In the genomic region with DNA sequence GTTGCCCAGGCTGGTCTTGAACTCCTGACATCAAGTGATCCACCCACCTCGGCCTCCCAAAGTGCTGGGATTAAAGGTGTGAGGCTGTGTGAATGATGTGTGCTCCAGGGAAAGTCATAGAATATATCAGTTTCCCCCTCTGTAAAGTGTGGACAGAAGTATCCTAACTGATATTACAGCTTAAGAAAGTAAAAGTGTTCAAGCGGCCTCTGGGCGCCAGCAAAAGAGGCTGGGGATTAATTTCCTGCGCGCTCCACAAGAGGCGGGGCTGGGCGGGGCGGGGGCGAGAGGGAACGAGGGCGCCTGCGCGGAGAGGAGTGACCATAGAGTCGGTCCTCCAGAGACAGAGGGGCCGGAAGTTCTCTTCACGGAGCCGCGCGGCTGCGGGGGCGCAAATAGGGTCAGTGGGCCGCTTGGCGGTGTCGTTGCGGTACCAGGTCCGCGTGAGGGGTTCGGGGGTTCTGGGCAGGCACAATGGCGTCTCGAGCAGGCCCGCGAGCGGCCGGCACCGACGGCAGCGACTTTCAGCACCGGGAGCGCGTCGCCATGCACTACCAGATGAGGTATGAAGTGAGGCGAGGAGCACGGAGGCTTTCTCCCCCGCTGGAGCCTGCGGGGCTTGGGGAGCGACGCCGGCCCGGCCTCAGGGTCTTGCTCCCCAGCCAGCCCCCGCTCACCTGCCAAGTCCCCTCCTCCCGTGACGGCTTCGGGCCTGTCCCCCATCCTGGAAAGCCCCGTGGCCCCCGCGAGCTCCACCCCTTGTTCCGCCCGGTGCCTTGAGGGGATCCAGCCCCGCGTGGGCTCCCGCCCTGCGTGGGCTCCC, we compare ENCODE assay signal across 8 cellular contexts. TPM values are rescaled to one million over a fixed set of nuclear protein-coding genes. Genes with fewer than 3 reads are reported as not detected.
DNase-seq lines count a peak whose midpoint lies in the region; TF ChIP-seq lines count a peak whose summit lies in the region.

A gene (plus strand): TSS at position 362 of the 823 bp plus-strand sequence. CDS start 113 bp downstream, at position 475.

- peaks cover 8% of the 10 kb centered on the region for H3K9me3 Mint-ChIP-seq in activated naive CD8-positive, alpha-beta T cell treated with anti-CD3 and anti-CD28 coated beads for 36 hours
- no peaks in the 10 kb centered on the region for H3K9me3 Mint-ChIP-seq in osteocyte (ENCODE audit: unreplicated experiment)

- TF ChIP-seq CTCF in SU-DHL-6 (IDR thresholded peaks at IDR 0.05; ENCODE audit: insufficient read depth, low read length, poor library complexity, severe bottlenecking) (no peak), osteocyte (IDR thresholded peaks at IDR 0.05) (no peak), testis (IDR thresholded peaks at IDR 0.05) (no peak)

- H3K9me3 ChIP-seq in SU-DHL-6 (ENCODE audit: insufficient read depth, low read length) (no peaks in the 10 kb centered on the region), testis (no peaks in the 10 kb centered on the region)

- DNase-seq in HEK293T (ENCODE audit: extremely low spot score) (peak; percentile 91), MV-4-11 (lab: John Stamatoyannopoulos, UW) (peak; percentile 77), head of caudate nucleus (peak; percentile 76 to 96 (median 90)), osteocyte (ENCODE audit: extremely low spot score, unreplicated experiment) (peak; percentile 95), testis (peak; percentile 94)
- peak; percentile 86 for DNase-seq in activated naive CD8-positive, alpha-beta T cell treated with anti-CD3 and anti-CD28 coated beads for 36 hours

- H3K36me3 ChIP-seq in SU-DHL-6 (ENCODE audit: low read length) (peaks cover 3% of the 10 kb centered on the region; the same call in 1 of the 2 replicates), testis (ENCODE audit: low read depth, missing control alignments) (no peaks in the 10 kb centered on the region)

- H3K27ac Mint-ChIP-seq in activated naive CD8-positive, alpha-beta T cell treated with anti-CD3 and anti-CD28 coated beads for 36 hours = peak within 1 kb of the TSS; percentile 99
- H3K27ac Mint-ChIP-seq in osteocyte (ENCODE audit: unreplicated experiment) = peak within 1 kb of the TSS; percentile 97

- no peaks in the 10 kb centered on the region for H3K27me3 Mint-ChIP-seq in activated naive CD8-positive, alpha-beta T cell treated with anti-CD3 and anti-CD28 coated beads for 36 hours
- H3K27me3 Mint-ChIP-seq in osteocyte (ENCODE audit: unreplicated experiment) = no peaks in the 10 kb centered on the region

- peak within 1 kb of the TSS; percentile 94 for H3K9ac ChIP-seq in SU-DHL-6 (ENCODE audit: low read length)

- 1% methylated on average over 25 to 62 of the region's 62 CpGs for WGBS in testis, 2 donors

- peaks cover 5% of the 10 kb centered on the region for H4K20me1 ChIP-seq in SU-DHL-6 (ENCODE audit: low read depth, low read length)

- H3K9me2 ChIP-seq in SU-DHL-6 (replicated peaks; ENCODE audit: insufficient read depth, low read length) = no peaks in the 10 kb centered on the region

- H3F3A ChIP-seq in SU-DHL-6 (ENCODE audit: insufficient read depth) = 0 out of 2 replicates have a peak, but pooled peaks cover 12% of the 10 kb centered on the region

- peak within 1 kb of the TSS; percentile 94 for H3K4me3 Mint-ChIP-seq in activated naive CD8-positive, alpha-beta T cell treated with anti-CD3 and anti-CD28 coated beads for 36 hours
- peak within 1 kb of the TSS; percentile 96 for H3K4me3 Mint-ChIP-seq in osteocyte (ENCODE audit: unreplicated experiment)

- H3K27me3 ChIP-seq in SU-DHL-6 (ENCODE audit: low read length) (no peaks in the 10 kb centered on the region), testis (no peaks in the 10 kb centered on the region)

- peak within 1 kb of the TSS; percentile 90 for H2AFZ ChIP-seq in SU-DHL-6 (ENCODE audit: low read depth, low read length, severe bottlenecking)

- H3K4me1 ChIP-seq in testis = peaks cover 16% of the 10 kb centered on the region

- H3K4me2 ChIP-seq in SU-DHL-6 (ENCODE audit: low read depth, low read length, poor library complexity, severe bottlenecking) = peak within 1 kb of the TSS; percentile 89

- H3K36me3 Mint-ChIP-seq in activated naive CD8-positive, alpha-beta T cell treated with anti-CD3 and anti-CD28 coated beads for 36 hours = peaks cover 39% of the 10 kb centered on the region
- H3K36me3 Mint-ChIP-seq in osteocyte (ENCODE audit: unreplicated experiment) = peaks cover 21% of the 10 kb centered on the region

- H3K27ac ChIP-seq in SU-DHL-6 (ENCODE audit: low read depth, low read length) (peak within 1 kb of the TSS; percentile 74), testis (peak within 1 kb of the TSS; percentile 90 to 91)

- CTCF ChIA-PET in HEK293T (lab: Yijun Ruan, JAX) = interaction anchor here (1.1 to 1.6 kb wide), 2 partner anchors 12 to 43 kb away, joined by 3 to 7 read pairs; a partner anchor contains a TSS

- TF ChIP-seq POLR2A in testis (IDR thresholded peaks at IDR 0.05) = peak; percentile 27

- peaks cover 36% of the 10 kb centered on the region for H3K4me1 Mint-ChIP-seq in activated naive CD8-positive, alpha-beta T cell treated with anti-CD3 and anti-CD28 coated beads for 36 hours
- peaks cover 36% of the 10 kb centered on the region for H3K4me1 Mint-ChIP-seq in osteocyte (ENCODE audit: unreplicated experiment)

- peaks cover 22% of the 10 kb centered on the region for H3K79me2 ChIP-seq in SU-DHL-6 (ENCODE audit: insufficient read depth, low read length)

- H3K4me3 ChIP-seq in GM08714 (ENCODE audit: low read length) (peak within 1 kb of the TSS; percentile 85), SU-DHL-6 (ENCODE audit: insufficient read depth, low read length, poor library complexity, severe bottlenecking) (peak within 1 kb of the TSS; percentile 94), testis (peak within 1 kb of the TSS; percentile 70 to 92)

- POLR2A ChIA-PET in HEK293T (lab: Yijun Ruan, JAX) = interaction anchor here (0.6 to 2.1 kb wide), 8 partner anchors 11 to 224 kb away, joined by 3 to 16 read pairs (median 5); a partner anchor contains a TSS

- intact Hi-C loops in head of caudate nucleus (cut with DNase I) (loop anchor here (5.0 to 10.0 kb wide), 2 partner anchors 42 to 46 kb away; a partner anchor contains a TSS), testis (cut with DNase I; ENCODE audit: low total_unique reads) (no loop called here)

TF ChIP-seq in HEK293T, 16 proteins besides CTCF, POLR2A, EP300 and RAD21:
- peak; percentile 74 for TF ChIP-seq ELF4 (IDR thresholded peaks at IDR 0.05)
- peak; percentile 76; the same call in 1 of the 2 replicates for TF ChIP-seq TARDBP (IDR thresholded peaks at IDR 0.05)
- TF ChIP-seq FOXM1 (IDR thresholded peaks at IDR 0.05; ENCODE audit: borderline replicate concordance) = no peak
- no peak for TF ChIP-seq SUZ12 (IDR thresholded peaks at IDR 0.05)
- peak; percentile 81 for TF ChIP-seq L3MBTL2 (conservative IDR thresholded peaks at IDR 0.05)
- TF ChIP-seq CTBP1 (IDR thresholded peaks at IDR 0.05; ENCODE audit: borderline replicate concordance) = peak; percentile 7; the same call in 1 of the 2 replicates

RNA-seq across cellular contexts. Expression of the gene that starts here (rescaled TPM):
- 10 to 100 TPM; 49.0 to 49.2 TPM for total RNA-seq in activated naive CD8-positive, alpha-beta T cell treated with anti-CD3 and anti-CD28 coated beads for 36 hours
- total RNA-seq in osteocyte (28.5 and 31.5 TPM in 2 replicates), testis (10 to 100 TPM; 33.3 to 39.8 TPM)
- 36.0 TPM for polyA plus RNA-seq in testis (ENCODE audit: insufficient read depth, low read depth, low replicate concordance)

Comparison
In these comparisons a context has a peak if more than half of its experiments do, and no peak if none do; other contexts are left out.
1. Peak in every context shown above with its lines: DNase-seq, H3K4me3 ChIP-seq and H3K27ac ChIP-seq.